19 cellular contexts compared by ENCODE assay signal in the genomic region with DNA sequence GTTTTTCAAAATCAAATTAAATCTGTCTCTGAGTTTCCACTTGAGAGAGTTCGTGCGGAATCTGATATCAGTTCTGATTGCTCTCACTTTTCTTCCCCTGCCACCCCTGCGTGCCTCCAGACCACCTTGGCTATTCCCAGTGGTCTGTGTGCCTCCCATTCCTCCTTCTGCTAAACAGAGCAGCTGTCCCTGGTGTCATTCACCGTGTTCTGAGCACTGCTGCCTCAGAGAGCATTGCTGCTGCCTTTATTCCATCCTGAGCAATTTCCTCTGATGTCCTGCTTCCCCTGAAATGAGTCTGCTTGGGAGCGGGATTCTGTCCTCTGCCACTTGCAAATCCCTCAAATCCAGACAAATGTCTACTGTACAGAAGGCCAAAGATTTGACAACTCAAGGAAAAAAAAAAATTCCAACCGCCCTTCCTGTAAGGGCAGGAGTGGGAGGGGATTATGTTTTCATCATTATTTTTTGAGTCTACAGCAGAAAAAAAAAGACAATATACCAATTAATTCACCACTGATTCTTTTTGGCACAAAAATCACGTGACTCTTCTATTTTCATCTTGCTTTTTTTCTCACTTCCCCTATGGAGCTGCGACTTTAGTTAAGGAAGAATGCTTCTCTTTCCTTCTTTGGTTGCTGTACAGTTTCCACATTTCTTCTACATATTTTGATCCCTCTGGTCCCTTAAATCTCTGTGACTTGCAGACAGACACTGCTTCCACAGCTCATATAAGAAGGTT.
DNase-seq lines count a peak whose midpoint lies in the region; TF ChIP-seq lines count a peak whose summit lies in the region.
"Had no signal": no experiment of that assay in that cellular context is flagged by ENCODE, and none has a peak within 500 bp of the region (broad histone marks: within the 10 kb centered on the region; RNA-seq: fewer than 3 reads in every experiment).

No MANE protein-coding gene starts in this region.

- H3K56ac ChIP-seq in H9 (ENCODE audit: insufficient read length, low read depth, low read length) = no peak overlapping the region

- no peak overlapping the region for H2BK120ac ChIP-seq in H9 (ENCODE audit: low read depth, low read length, poor library complexity, severe bottlenecking)

- H4K91ac ChIP-seq in H9 (ENCODE audit: insufficient read length, low read depth, low read length) = no peak overlapping the region

- TF ChIP-seq CTCF in H9 (conservative IDR thresholded peaks at IDR 0.05) (no peak), smooth muscle cell (IDR thresholded peaks at IDR 0.05; ENCODE audit: borderline replicate concordance, insufficient read depth, poor library complexity, severe bottlenecking) (no peak), GM13976 (IDR thresholded peaks at IDR 0.05; ENCODE audit: borderline replicate concordance, control extremely low read depth, extremely low read depth, insufficient read depth, missing control alignments) (no peak)

- H3K4ac ChIP-seq in H9 (ENCODE audit: low read depth, low read length) = no peak overlapping the region

- H3K4me3 ChIP-seq in smooth muscle cell = no peak overlapping the region
- H3K4me3 ChIP-seq: GM23248 had no signal

- H4K8ac ChIP-seq in H9 (replicated peaks; ENCODE audit: insufficient read length, low read depth, low read length) = no peak overlapping the region

- in situ Hi-C loops in GM13976 (cut with MboI; ENCODE audit: low sequenced_read_pairs, unreplicated experiment) = no loop called here

- H2BK12ac ChIP-seq in H9 (ENCODE audit: insufficient read length, low read depth, low read length) = no peak overlapping the region

- H3F3A ChIP-seq in smooth muscle cell (ENCODE audit: low read depth) = no peaks in the 10 kb centered on the region

- H3K79me2 ChIP-seq in H9 (ENCODE audit: insufficient read depth, low read length) (no peaks in the 10 kb centered on the region), smooth muscle cell (ENCODE audit: low read depth) (no peaks in the 10 kb centered on the region)

- no peak overlapping the region for H3K18ac ChIP-seq in H9 (ENCODE audit: insufficient read length, low read depth, low read length)

- H3K14ac ChIP-seq in H9 (ENCODE audit: insufficient read depth, low read length) = no peak overlapping the region

- H3K27me3 ChIP-seq in H9 (ENCODE audit: insufficient read depth, low read length) (no peaks in the 10 kb centered on the region), smooth muscle cell (ENCODE audit: low read depth) (no peaks in the 10 kb centered on the region)

- no peak overlapping the region for H2AK5ac ChIP-seq in H9 (ENCODE audit: insufficient read length, low read length)

- WGBS in H9 (ENCODE audit: extremely low coverage, insufficient read length, low lambda C conversion rate) = no CpG with 5 or more reads among the region's 8 CpGs
- 61% methylated on average over 8 of the region's 8 CpGs for WGBS in smooth muscle cell (ENCODE audit: low lambda C conversion rate)

- no peaks in the 10 kb centered on the region for H3K4me1 Mint-ChIP-seq in H9
- H3K4me1 Mint-ChIP-seq: B cell had no signal

- H2AFZ ChIP-seq in H9 (ENCODE audit: low read length) (no peak overlapping the region), smooth muscle cell (ENCODE audit: low read depth) (peak overlapping the region; percentile 52)
- H2AFZ ChIP-seq: GM23248 had no signal

- no peak overlapping the region for H2BK5ac ChIP-seq in H9 (ENCODE audit: insufficient read length, low read length)

- no peak overlapping the region for H3K27ac ChIP-seq in H9 (ENCODE audit: insufficient read length, low read depth, low read length)
- no peak overlapping the region for H3K27ac ChIP-seq in smooth muscle cell (ENCODE audit: low read depth)
- H3K27ac ChIP-seq: GM23248 had no signal

- H3K4me1 ChIP-seq in H9 (ENCODE audit: insufficient read depth, low read length) = no peaks in the 10 kb centered on the region
- no peaks in the 10 kb centered on the region for H3K4me1 ChIP-seq in smooth muscle cell (ENCODE audit: low read depth)

- H2BK20ac ChIP-seq in H9 (ENCODE audit: low read depth, low read length, poor library complexity, severe bottlenecking) = no peak overlapping the region

- H2BK15ac ChIP-seq in H9 (ENCODE audit: low read depth, low read length) = no peak overlapping the region

- DNase-seq in H9 (peak; percentile 25), SK-N-DZ (ENCODE audit: low spot score) (peak; percentile 22), iPS-NIHi7 (ENCODE audit: extremely low spot score) (peak; percentile 10), smooth muscle cell (lab: John Stamatoyannopoulos, UW; ENCODE audit: unreplicated experiment) (no peak), NCI-H226 (no peak), COLO829 (ENCODE audit: low spot score) (no peak), GM13976 (ENCODE audit: low spot score) (no peak)
- DNase-seq: Calu3; CD4-positive, alpha-beta T cell; DMS53; GM23248; KG1; NCI-H1105; NCI-H1694 treated with DMSO at 0.1 percent for 48 hours; NCI-H2107; NCI-H2227 treated with DMSO at 0.1 percent for 48 hours; NCI-H524 treated with DMSO at 0.1 percent for 48 hours; SIG-M5 had no signal

- no peaks in the 10 kb centered on the region; a peak in 1 of 7 replicates for H3K36me3 Mint-ChIP-seq in H9 (ENCODE audit: insufficient read depth in 1 of 3, low read depth in 3 of 3)

- no peak overlapping the region for H3K23ac ChIP-seq in H9 (ENCODE audit: insufficient read length, low read depth, low read length)

- no peak overlapping the region for H3K4me3 Mint-ChIP-seq in H9
- H3K4me3 Mint-ChIP-seq: B cell; CD4-positive, alpha-beta T cell had no signal

- no peak overlapping the region for H4K5ac ChIP-seq in H9 (ENCODE audit: insufficient read length, low read depth, low read length)

- peaks cover 1 to 5% of the 10 kb centered on the region in 2 experiments; a peak in 3 of 5 replicates for H3K9me3 Mint-ChIP-seq in H9

- no peaks in the 10 kb centered on the region for H3K9me3 ChIP-seq in H9 (ENCODE audit: control insufficient read depth, low read depth, low read length)
- no peaks in the 10 kb centered on the region for H3K9me3 ChIP-seq in smooth muscle cell (replicated peaks; ENCODE audit: low read depth)

- 0 out of 7 replicates have a peak overlapping the region, but pooled peaks of 1 of the 3 experiments have one; percentile 10 for H3K27ac Mint-ChIP-seq in H9
- H3K27ac Mint-ChIP-seq: B cell; CD4-positive, alpha-beta T cell had no signal

- H4K20me1 ChIP-seq in H9 (ENCODE audit: control insufficient read depth, insufficient read depth, insufficient read length) (no peaks in the 10 kb centered on the region), smooth muscle cell (ENCODE audit: low read depth) (no peaks in the 10 kb centered on the region)

- H3K4me2 ChIP-seq in H9 (ENCODE audit: insufficient read depth, insufficient read length, low read length) = no peak overlapping the region
- H3K4me2 ChIP-seq in smooth muscle cell = peak overlapping the region; percentile 42

- H3K79me1 ChIP-seq in H9 (ENCODE audit: insufficient read depth, low read depth, low read length, poor library complexity, severe bottlenecking) = no peaks in the 10 kb centered on the region

- H3K36me3 ChIP-seq in smooth muscle cell (ENCODE audit: low read depth) = no peaks in the 10 kb centered on the region

- H3K27me3 Mint-ChIP-seq in H9 (ENCODE audit: low read depth) = no peaks in the 10 kb centered on the region
- H3K27me3 Mint-ChIP-seq: B cell; CD4-positive, alpha-beta T cell had no signal

- no peaks in the 10 kb centered on the region for H3K23me2 ChIP-seq in H9 (ENCODE audit: insufficient read length, low read depth, low read length, poor library complexity, severe bottlenecking)

- no peak overlapping the region for H3K9ac ChIP-seq in H9 (ENCODE audit: extremely low read depth, insufficient read length, low read length)
- no peak overlapping the region for H3K9ac ChIP-seq in smooth muscle cell (ENCODE audit: low read depth)
- H3K9ac ChIP-seq: GM23248 had no signal

- no peak overlapping the region for H3T11ph ChIP-seq in H9 (ENCODE audit: low read length)

Comparison
In these comparisons a context has a peak if more than half of its experiments do, and no peak if none do; other contexts are left out.
1. DNase-seq: peak in H9 (single experiment), SK-N-DZ (single experiment) and iPS-NIHi7 (single experiment); none in smooth muscle cell (single experiment), NCI-H226 (single experiment), COLO829 (single experiment) and GM13976 (single experiment).